17 cellular contexts compared by ENCODE assay signal in genomic region chr16:1481906-1482835, GRCh38. TPM values are rescaled to one million over a fixed set of nuclear protein-coding genes. Genes with fewer than 3 reads are reported as not detected.
DNase-seq lines count a peak whose midpoint lies in the region; ATAC-seq, FAIRE-seq and TF ChIP-seq lines count a peak whose summit lies in the region.
"Had no signal": no experiment of that assay in that cellular context is flagged by ENCODE, and none has a peak within 500 bp of the region (broad histone marks: within the 10 kb centered on the region; RNA-seq: fewer than 3 reads in every experiment).

No MANE protein-coding gene starts in this region.

- H3K27ac Mint-ChIP-seq in Calu3 (ENCODE audit: unreplicated experiment), result no peak overlapping the region
- H3K27ac Mint-ChIP-seq: activated naive CD8-positive, alpha-beta T cell treated with anti-CD3 and anti-CD28 coated beads, Interleukin-2, amount 10 ng/mL, durations not matched to agents 7 days and 5 days; endodermal cell; nephron progenitor cell had no signal

- H3K4me3 Mint-ChIP-seq in Calu3 (ENCODE audit: low read depth, unreplicated experiment), result no peak overlapping the region
- H3K4me3 Mint-ChIP-seq: activated naive CD8-positive, alpha-beta T cell treated with anti-CD3 and anti-CD28 coated beads, Interleukin-2, amount 10 ng/mL, durations not matched to agents 7 days and 5 days; CD4-positive, CD25-positive, alpha-beta regulatory T cell; endodermal cell; nephron progenitor cell had no signal

- intact Hi-C loops in Calu3 (cut with micrococcal nuclease; ENCODE audit: unreplicated experiment), result no loop called here

- CTCF ChIA-PET in Calu3 (lab: Charles Lee), result no interaction called here

- H3K9me3 ChIP-seq in HAP-1, result no peaks in the 10 kb centered on the region
- H3K9me3 ChIP-seq: A549, gastrocnemius medialis, SJCRH30 had no signal

- no peak for ATAC-seq in GM19397 (IDR thresholded peaks at IDR 0.05; ENCODE audit: unreplicated experiment)
- ATAC-seq: A549, gastrocnemius medialis had no signal

- H3K36me3 ChIP-seq in HAP-1 (replicated peaks), result no peaks in the 10 kb centered on the region
- H3K36me3 ChIP-seq: gastrocnemius medialis, SJCRH30 had no signal

- H3K27me3 Mint-ChIP-seq in Calu3 (ENCODE audit: unreplicated experiment), result peaks cover 56% of the 10 kb centered on the region
- H3K27me3 Mint-ChIP-seq: activated naive CD8-positive, alpha-beta T cell treated with anti-CD3 and anti-CD28 coated beads, Interleukin-2, amount 10 ng/mL, durations not matched to agents 7 days and 5 days had no signal

- no peaks in the 10 kb centered on the region for H3K36me3 Mint-ChIP-seq in Calu3 (ENCODE audit: insufficient read depth, unreplicated experiment)
- H3K36me3 Mint-ChIP-seq: activated naive CD8-positive, alpha-beta T cell treated with anti-CD3 and anti-CD28 coated beads, Interleukin-2, amount 10 ng/mL, durations not matched to agents 7 days and 5 days; CD4-positive, CD25-positive, alpha-beta regulatory T cell had no signal

- no peaks in the 10 kb centered on the region for H3K4me1 ChIP-seq in HAP-1
- H3K4me1 ChIP-seq: A549, gastrocnemius medialis, SJCRH30 had no signal

- DNase-seq in Calu3 (peak; percentile 26), RCC 7860 (ENCODE audit: low spot score) (peak; percentile 73), iris pigment epithelial cell (ENCODE audit: low read depth) (peak; percentile 18), NCI-H1436 treated with DMSO at 0.1 percent for 48 hours (lab: John Stamatoyannopoulos, UW) (no peak), HAP-1 (ENCODE audit: low spot score in 2 of 2) (no peak)
- DNase-seq: activated CD4-positive, alpha-beta T cell treated with anti-CD3 and anti-CD28 coated beads for 48 hours; activated naive CD8-positive, alpha-beta T cell treated with anti-CD3 and anti-CD28 coated beads, Interleukin-2, amount 10 ng/mL, durations not matched to agents 7 days and 5 days; activated T-cell treated with anti-CD3 and anti-CD28 coated beads, Interleukin-2, amount 50 U/mL, for 1 hour; CD4-positive, CD25-positive, alpha-beta regulatory T cell; central memory CD4-positive, alpha-beta T cell; endodermal cell; gastrocnemius medialis; nephron progenitor cell; SJCRH30 had no signal

- TF ChIP-seq CTCF in Calu3 (IDR thresholded peaks at IDR 0.05; ENCODE audit: unreplicated experiment), result no peak

- no peaks in the 10 kb centered on the region for H3K4me1 Mint-ChIP-seq in Calu3 (ENCODE audit: low read depth, unreplicated experiment)
- H3K4me1 Mint-ChIP-seq: CD4-positive, CD25-positive, alpha-beta regulatory T cell; endodermal cell; nephron progenitor cell had no signal

- H3K9me3 Mint-ChIP-seq in Calu3 (ENCODE audit: low read depth, unreplicated experiment), result peaks cover 3% of the 10 kb centered on the region
- H3K9me3 Mint-ChIP-seq: activated naive CD8-positive, alpha-beta T cell treated with anti-CD3 and anti-CD28 coated beads, Interleukin-2, amount 10 ng/mL, durations not matched to agents 7 days and 5 days had no signal

- no TSS peak for BruUV-seq in Calu3 (replicated peaks; lab: Mats Ljungman, UMichigan)

- in situ Hi-C loops in HAP-1 (cut with MboI; ENCODE audit: low sequenced_read_pairs), result no loop called here

- H3K27me3 ChIP-seq in HAP-1 (ENCODE audit: low read depth), result no peaks in the 10 kb centered on the region
- H3K27me3 ChIP-seq: gastrocnemius medialis had no signal

- peak; percentile 73 for FAIRE-seq in RCC 7860 (lab: Jason Lieb, UNC)
- FAIRE-seq: A549 had no signal

- H3K4me3 ChIP-seq in HAP-1, result no peak overlapping the region
- H3K4me3 ChIP-seq: A549, gastrocnemius medialis, SJCRH30 had no signal

RNA-seq across cellular contexts. Expression of gene PTX4, which starts 6.6 kb away (rescaled TPM):
- total RNA-seq in Calu3 (2022), result not detected in 2 replicates
- total RNA-seq: activated naive CD8-positive, alpha-beta T cell treated with anti-CD3 and anti-CD28 coated beads, Interleukin-2, amount 10 ng/mL, durations not matched to agents 7 days and 5 days; CD4-positive, CD25-positive, alpha-beta regulatory T cell; endodermal cell; lung microvascular endothelial cell; SJCRH30 had no signal

RNA-seq across cellular contexts. Expression of gene CLCN7, which starts 7.3 kb away (rescaled TPM):
- total RNA-seq in Calu3 (2022), result 117 and 122 TPM in 2 replicates

RNA-seq across cellular contexts. Expression of gene TELO2, which starts 11.0 kb away (rescaled TPM):
- 84.9 and 85.4 TPM in 2 replicates for total RNA-seq in Calu3 (2022)

RNA-seq across cellular contexts. Expression of gene CCDC154, which starts 37.8 kb away (rescaled TPM):
- 3.2 and 6.1 TPM in 2 replicates for total RNA-seq in Calu3 (2022)

RNA-seq across cellular contexts. Expression of gene PERCC1, which starts 51.3 kb away (rescaled TPM):
- not detected in 2 replicates for total RNA-seq in Calu3 (2022)
- total RNA-seq: CD4-positive, CD25-positive, alpha-beta regulatory T cell; gastrocnemius medialis; lung microvascular endothelial cell had no signal

Comparison
In these comparisons a context has a peak if more than half of its experiments do, and no peak if none do; other contexts are left out.
1. DNase-seq: peak in Calu3 (single experiment), RCC 7860 (single experiment) and iris pigment epithelial cell (single experiment); none in NCI-H1436 treated with DMSO at 0.1 percent for 48 hours (single experiment) and HAP-1 (0 of 2).